ENCODE assay signal across 1 cellular context in genomic region chr11:68396526-68396925, GRCh38.
TF ChIP-seq lines count a peak whose summit lies in the region.

No MANE protein-coding gene starts in this region.

TF ChIP-seq in GM23338, 12 proteins besides CTCF, POLR2A, EP300 and RAD21 (continued from another document):
- TF ChIP-seq ZNF462 (CRISPR knock-in tag; IDR thresholded peaks at IDR 0.05) (no peak), CREB1 (CRISPR knock-in tag; IDR thresholded peaks at IDR 0.05; ENCODE audit: low read depth) (no peak), EZH2 (IDR thresholded peaks at IDR 0.05; ENCODE audit: low read depth, unreplicated experiment) (no peak), JUNB (IDR thresholded peaks at IDR 0.05; ENCODE audit: unreplicated experiment) (no peak), ZNF114 (CRISPR knock-in tag; IDR thresholded peaks at IDR 0.05) (no peak)
TF ChIP-seq in GM23338: peak in this region for 0.
